In the genomic region with DNA sequence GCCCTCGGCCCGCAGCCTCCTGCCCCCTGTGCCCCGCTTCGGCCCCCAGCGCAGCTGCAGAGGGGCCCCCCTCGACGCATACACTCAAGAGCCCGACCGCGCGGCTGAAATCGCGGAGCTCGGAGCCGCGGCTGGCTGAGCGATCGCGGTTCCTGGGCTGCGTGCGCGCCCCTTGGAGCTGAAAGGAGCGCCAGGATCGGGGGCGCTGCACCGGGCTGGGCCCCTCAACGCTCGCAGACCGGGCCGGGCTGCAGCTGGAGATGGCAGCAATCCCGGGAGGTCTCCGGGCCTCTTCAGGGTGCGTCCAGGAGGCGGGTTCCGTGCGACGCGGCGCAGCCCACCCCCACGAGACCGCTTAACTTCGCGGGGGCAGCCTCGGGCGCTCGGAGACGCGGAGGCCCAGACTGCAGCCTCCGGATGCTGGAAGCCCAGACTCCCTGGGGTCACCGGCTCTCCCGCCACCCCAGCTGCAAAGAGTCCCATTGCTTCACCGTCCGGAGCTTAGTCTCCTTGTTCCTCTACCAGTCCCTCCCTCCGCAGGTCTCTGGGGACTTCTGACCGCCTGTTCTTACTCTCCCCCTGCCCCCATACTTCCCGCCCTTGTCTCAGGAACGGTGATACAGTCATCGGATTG, we compare ENCODE assay signal across 8 cellular contexts.
DNase-seq lines count a peak whose midpoint lies in the region; ATAC-seq lines count a peak whose summit lies in the region.

No MANE protein-coding gene starts in this region.

- H3K9me3 Mint-ChIP-seq in activated T-cell treated with anti-CD3 and anti-CD28 coated beads, Interleukin-2, amount 50 U/mL, for 72 hours, result no peaks in the 10 kb centered on the region

- DNase-seq in GM03348 (ENCODE audit: low spot score) (peak; percentile 61), hepatic stellate cell (ENCODE audit: low spot score) (peak; percentile 70), ureter (ENCODE audit: low spot score) (no peak), NCI-H2081 treated with DMSO at 0.1 percent for 48 hours (lab: John Stamatoyannopoulos, UW) (no peak)
- peak; percentile 19 to 23 for DNase-seq in activated T-cell treated with anti-CD3 and anti-CD28 coated beads, Interleukin-2, amount 50 U/mL, for 72 hours
- peak; percentile 39 for DNase-seq in stimulated activated CD8-positive, alpha-beta memory T cell treated with anti-CD3 and anti-CD28 coated beads, Interleukin-4, amount 100 ng/mL, for 48 hours
- DNase-seq in central memory CD4-positive, alpha-beta T cell, result no peak

- no peak overlapping the region for H3K27ac Mint-ChIP-seq in activated T-cell treated with anti-CD3 and anti-CD28 coated beads, Interleukin-2, amount 50 U/mL, for 72 hours

- peaks cover 41% of the 10 kb centered on the region for H3K4me1 Mint-ChIP-seq in activated T-cell treated with anti-CD3 and anti-CD28 coated beads, Interleukin-2, amount 50 U/mL, for 72 hours (ENCODE audit: low read depth)

- peak overlapping the region; percentile 81 to 84 for H3K4me3 Mint-ChIP-seq in activated T-cell treated with anti-CD3 and anti-CD28 coated beads, Interleukin-2, amount 50 U/mL, for 72 hours

- no peaks in the 10 kb centered on the region for H3K36me3 Mint-ChIP-seq in activated T-cell treated with anti-CD3 and anti-CD28 coated beads, Interleukin-2, amount 50 U/mL, for 72 hours (ENCODE audit: insufficient read depth in 2 of 2)

- peak; percentile 19 for ATAC-seq in HG02798 (IDR thresholded peaks at IDR 0.05; ENCODE audit: poor library complexity, unreplicated experiment)
- ATAC-seq in activated T-cell treated with anti-CD3 and anti-CD28 coated beads, Interleukin-2, amount 50 U/mL, for 72 hours (replicated peaks in 1 of 2), result peak in 1 of 2 donors; percentile 28

- H3K27me3 Mint-ChIP-seq in activated T-cell treated with anti-CD3 and anti-CD28 coated beads, Interleukin-2, amount 50 U/mL, for 72 hours (ENCODE audit: low read depth), result no peaks in the 10 kb centered on the region

Comparison
In these comparisons a context has a peak if more than half of its experiments do, and no peak if none do; other contexts are left out.
1. DNase-seq: peak in GM03348 (single experiment), activated T-cell treated with anti-CD3 and anti-CD28 coated beads, Interleukin-2, amount 50 U/mL, for 72 hours (2 of 2), hepatic stellate cell (single experiment) and stimulated activated CD8-positive, alpha-beta memory T cell treated with anti-CD3 and anti-CD28 coated beads, Interleukin-4, amount 100 ng/mL, for 48 hours (single experiment); none in central memory CD4-positive, alpha-beta T cell (single experiment), ureter (single experiment) and NCI-H2081 treated with DMSO at 0.1 percent for 48 hours (single experiment).